ENCODE assay signal across 17 cellular contexts in genomic region chr2:58764321-58765099, GRCh38.
"Had no signal": no experiment of that assay in that cellular context is flagged by ENCODE, and none has a peak within 500 bp of the region (broad histone marks: within the 10 kb centered on the region; RNA-seq: fewer than 3 reads in every experiment).

No MANE protein-coding gene starts in this region.

- H3K27ac Mint-ChIP-seq: activated CD8-positive, alpha-beta T cell treated with anti-CD3 and anti-CD28 coated beads for 36 hours had no signal

- H3K36me3 ChIP-seq: cardiac muscle cell, left lung, ovary, sigmoid colon, transverse colon had no signal

- H3K27ac ChIP-seq: cardiac muscle cell, coronary artery, left lung, ovary, sigmoid colon, transverse colon, VCaP had no signal

- H3K4me3 Mint-ChIP-seq: activated CD8-positive, alpha-beta T cell treated with anti-CD3 and anti-CD28 coated beads for 36 hours; neural crest cell had no signal

- H3K9me3 Mint-ChIP-seq: activated CD8-positive, alpha-beta T cell treated with anti-CD3 and anti-CD28 coated beads for 36 hours; neural crest cell had no signal

- H3K27me3 ChIP-seq: cardiac muscle cell, left lung, ovary, sigmoid colon, transverse colon had no signal

- H3K4me1 ChIP-seq: left lung, transverse colon had no signal

- ATAC-seq: activated CD8-positive, alpha-beta T cell treated with anti-CD3 and anti-CD28 coated beads for 36 hours; left lung had no signal

- DNase-seq: activated CD8-positive, alpha-beta memory T cell treated with anti-CD3 and anti-CD28 coated beads, Interleukin-2, amount 50 U/mL, for 4 hours; activated CD8-positive, alpha-beta T cell treated with anti-CD3 and anti-CD28 coated beads for 36 hours; activated naive CD4-positive, alpha-beta T cell treated with Interleukin-2 at 50 U/mL for 16 hours; effector CD8-positive, alpha-beta T cell; erythroblast; left lung; ovary; sigmoid colon; stimulated activated CD4-positive, alpha-beta T cell treated with anti-CD3 and anti-CD28 coated beads, Interleukin-2, amount 100 ng/mL, for 24 hours; stimulated activated naive CD4-positive, alpha-beta T cell; substantia nigra; transverse colon had no signal

- FAIRE-seq: keratinocyte had no signal

- H3K9me3 ChIP-seq: left lung, ovary, sigmoid colon, transverse colon had no signal

- H3K4me3 ChIP-seq: cardiac muscle cell, coronary artery, left lung, ovary, sigmoid colon, transverse colon had no signal
